ENCODE assay signal across 10 cellular contexts in the genomic region with DNA sequence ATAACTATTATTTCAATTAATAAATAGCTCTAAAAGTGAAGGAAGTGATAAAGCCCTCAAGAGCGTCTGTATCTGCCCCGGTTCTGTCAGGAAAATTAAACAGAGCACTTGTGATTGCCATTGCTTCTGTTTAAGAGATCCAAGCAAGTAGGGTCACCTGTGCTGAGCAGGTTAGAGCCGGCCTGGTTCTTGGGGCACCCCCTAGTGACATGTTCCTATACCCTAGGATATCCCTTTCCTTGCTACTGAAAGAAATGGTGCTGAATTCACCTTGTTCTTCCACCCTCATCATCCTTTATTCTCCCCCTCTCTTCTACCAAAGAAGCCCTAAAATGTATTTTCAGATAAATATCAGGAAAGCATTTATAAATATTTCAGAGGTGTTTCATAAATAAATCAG.
A peak's percentile ranks its signal among the peaks of the same experiment; 100 is the strongest.
DNase-seq lines count a peak whose midpoint lies in the region; ATAC-seq and TF ChIP-seq lines count a peak whose summit lies in the region.
"Had no signal": no experiment of that assay in that cellular context is flagged by ENCODE, and none has a peak within 500 bp of the region (broad histone marks: within the 10 kb centered on the region; RNA-seq: fewer than 3 reads in every experiment).

No MANE protein-coding gene starts in this region.

- no peak overlapping the region for H3K56ac ChIP-seq in H9 (ENCODE audit: insufficient read length, low read depth, low read length)

- no CpG with 5 or more reads among the region's 3 CpGs for WGBS in H9 (ENCODE audit: extremely low coverage, insufficient read length, low lambda C conversion rate)
- 93 to 95% methylated on average over 3 of the region's 3 CpGs for WGBS in GM23248 (ENCODE audit: low coverage in 1 of 2, low lambda C conversion rate in 2 of 2, missing lambda C conversion rate in 2 of 2), 2 experiments

- H2BK120ac ChIP-seq in H9 (ENCODE audit: low read depth, low read length, poor library complexity, severe bottlenecking), result no peak overlapping the region

- H2AK5ac ChIP-seq in H9 (ENCODE audit: insufficient read length, low read length), result no peak overlapping the region

- H3K4ac ChIP-seq in H9 (ENCODE audit: low read depth, low read length), result no peak overlapping the region

- no peak overlapping the region for H4K5ac ChIP-seq in H9 (ENCODE audit: insufficient read length, low read depth, low read length)

- H3K36me3 ChIP-seq in GM23248 (ENCODE audit: low read depth), result no peaks in the 10 kb centered on the region

- no peaks in the 10 kb centered on the region for H3K79me1 ChIP-seq in H9 (ENCODE audit: insufficient read depth, low read depth, low read length, poor library complexity, severe bottlenecking)

- H3K4me1 ChIP-seq in H9 (ENCODE audit: insufficient read depth, low read length), result no peaks in the 10 kb centered on the region
- no peaks in the 10 kb centered on the region for H3K4me1 ChIP-seq in GM23248 (ENCODE audit: insufficient read depth)

- H3K36me3 Mint-ChIP-seq in H9 (ENCODE audit: insufficient read depth in 1 of 3, low read depth in 3 of 3) (no peaks in the 10 kb centered on the region), immature natural killer cell (no peaks in the 10 kb centered on the region)

- TF ChIP-seq CTCF in H9 (conservative IDR thresholded peaks at IDR 0.05), result peak; percentile 56

- H3K27ac ChIP-seq in H9 (ENCODE audit: insufficient read length, low read depth, low read length), result no peak overlapping the region
- no peak overlapping the region for H3K27ac ChIP-seq in GM23248

- H3K27me3 ChIP-seq in H9 (ENCODE audit: insufficient read depth, low read length) (no peaks in the 10 kb centered on the region), GM23248 (replicated peaks; ENCODE audit: insufficient read depth) (no peaks in the 10 kb centered on the region)

- ATAC-seq in GM18502 (IDR thresholded peaks at IDR 0.05; ENCODE audit: poor library complexity, unreplicated experiment), result no peak
- no peak for ATAC-seq in HG03565 (IDR thresholded peaks at IDR 0.05; ENCODE audit: unreplicated experiment)

- no peak overlapping the region for H3K23ac ChIP-seq in H9 (ENCODE audit: insufficient read length, low read depth, low read length)

- H3K4me2 ChIP-seq in H9 (ENCODE audit: insufficient read depth, insufficient read length, low read length) (no peak overlapping the region), GM23248 (ENCODE audit: unreplicated experiment) (no peak overlapping the region)

- H3K9me3 ChIP-seq in H9 (ENCODE audit: control insufficient read depth, low read depth, low read length) (no peaks in the 10 kb centered on the region), GM23248 (ENCODE audit: low read depth) (no peaks in the 10 kb centered on the region)

- no peak overlapping the region for H2BK12ac ChIP-seq in H9 (ENCODE audit: insufficient read length, low read depth, low read length)

- no peak overlapping the region for H3K4me3 ChIP-seq in GM23248

- H3K9me3 Mint-ChIP-seq in H9, result no peaks in the 10 kb centered on the region
- no peaks in the 10 kb centered on the region for H3K9me3 Mint-ChIP-seq in immature natural killer cell
- H3K9me3 Mint-ChIP-seq: neural crest cell had no signal

- no peak overlapping the region for H4K91ac ChIP-seq in H9 (ENCODE audit: insufficient read length, low read depth, low read length)

- H3K9ac ChIP-seq in H9 (ENCODE audit: extremely low read depth, insufficient read length, low read length) (no peak overlapping the region), GM23248 (no peak overlapping the region)

- no peak overlapping the region for H3K4me3 Mint-ChIP-seq in H9
- H3K4me3 Mint-ChIP-seq in immature natural killer cell, result no peak overlapping the region
- H3K4me3 Mint-ChIP-seq: neural crest cell had no signal

- H3K4me1 Mint-ChIP-seq in H9 (peaks cover 25 to 35% of the 10 kb centered on the region in 2 experiments), immature natural killer cell (peaks cover 4 to 11% of the 10 kb centered on the region in 2 donors)

- H3K23me2 ChIP-seq in H9 (ENCODE audit: insufficient read length, low read depth, low read length, poor library complexity, severe bottlenecking), result no peaks in the 10 kb centered on the region

- no peaks in the 10 kb centered on the region for H3K9me2 ChIP-seq in GM23248 (ENCODE audit: insufficient read depth)

- no peak overlapping the region for H3K18ac ChIP-seq in H9 (ENCODE audit: insufficient read length, low read depth, low read length)

- H2BK5ac ChIP-seq in H9 (ENCODE audit: insufficient read length, low read length), result no peak overlapping the region

- H4K8ac ChIP-seq in H9 (replicated peaks; ENCODE audit: insufficient read length, low read depth, low read length), result no peak overlapping the region

- H2BK20ac ChIP-seq in H9 (ENCODE audit: low read depth, low read length, poor library complexity, severe bottlenecking), result no peak overlapping the region

- no peaks in the 10 kb centered on the region for H3K27me3 Mint-ChIP-seq in H9 (ENCODE audit: low read depth)
- peaks cover 0 to 6% (median 0%) of the 10 kb centered on the region in 3 donors for H3K27me3 Mint-ChIP-seq in immature natural killer cell (ENCODE audit: low read depth in 3 of 3)

- H2BK15ac ChIP-seq in H9 (ENCODE audit: low read depth, low read length), result no peak overlapping the region

- no peaks in the 10 kb centered on the region for H3K79me2 ChIP-seq in H9 (ENCODE audit: insufficient read depth, low read length)
- H3K79me2 ChIP-seq in GM23248 (ENCODE audit: insufficient read depth), result no peaks in the 10 kb centered on the region

- H3K27ac Mint-ChIP-seq in H9 (no peak overlapping the region), immature natural killer cell (no peak overlapping the region)

- DNase-seq in COLO668 (lab: John Stamatoyannopoulos, UW; ENCODE audit: unreplicated experiment) (peak; percentile 27), H9 (peak; percentile 45), immature natural killer cell (peak; percentile 7 to 25 (median 13)), GM23248 (no peak), T1000 (lab: John Stamatoyannopoulos, UW) (no peak)
- peak; percentile 40 for DNase-seq in activated CD4-positive, alpha-beta T cell treated with anti-CD3 and anti-CD28 coated beads, Interleukin-2, amount 50 U/mL, for 1 hour
- DNase-seq: hippocampal formation had no signal

- no peak overlapping the region for H3K14ac ChIP-seq in H9 (ENCODE audit: insufficient read depth, low read length)

- in situ Hi-C loops in GM23248 (cut with MboI), result no loop called here

- H3T11ph ChIP-seq in H9 (ENCODE audit: low read length), result no peak overlapping the region

- H2AFZ ChIP-seq in H9 (ENCODE audit: low read length) (no peak overlapping the region), GM23248 (no peak overlapping the region)

- H4K20me1 ChIP-seq in H9 (ENCODE audit: control insufficient read depth, insufficient read depth, insufficient read length), result no peaks in the 10 kb centered on the region
- no peaks in the 10 kb centered on the region for H4K20me1 ChIP-seq in GM23248 (ENCODE audit: insufficient read depth)

- no peaks in the 10 kb centered on the region for H3F3A ChIP-seq in GM23248 (ENCODE audit: insufficient read depth)

Comparison
In these comparisons a context has a peak if more than half of its experiments do, and no peak if none do; other contexts are left out.
1. DNase-seq: peak in COLO668 (single experiment), H9 (single experiment), activated CD4-positive, alpha-beta T cell treated with anti-CD3 and anti-CD28 coated beads, Interleukin-2, amount 50 U/mL, for 1 hour (single experiment) and immature natural killer cell (3 of 3); none in GM23248 (single experiment) and T1000 (single experiment).